ENCODE assay signal across 32 cellular contexts in genomic region chr11:78766997-78767396, GRCh38.
"Had no signal": no experiment of that assay in that cellular context is flagged by ENCODE, and none has a peak within 500 bp of the region (broad histone marks: within the 10 kb centered on the region; RNA-seq: fewer than 3 reads in every experiment).

No MANE protein-coding gene starts in this region.

- ATAC-seq: activated CD4-positive, CD25-positive, alpha-beta regulatory T cell treated with anti-CD3 and anti-CD28 coated beads, Interleukin-2, amount 50 U/mL, for 24 hours; activated CD8-positive, alpha-beta T cell treated with anti-CD3 and anti-CD28 coated beads for 36 hours; activated T-cell treated with anti-CD3 and anti-CD28 coated beads, Interleukin-2, amount 50 U/mL, for 4 hours; activated T-helper 17 cell treated with anti-CD3 and anti-CD28 coated beads, Interleukin-2, amount 50 U/mL, for 72 hours; gastroesophageal sphincter; T-helper 17 cell had no signal

- H3K27ac ChIP-seq: brain microvascular endothelial cell, epithelial cell of prostate, esophagus squamous epithelium, gastroesophageal sphincter, WERI-Rb-1 had no signal

- H3K36me3 ChIP-seq: brain microvascular endothelial cell, gastroesophageal sphincter, WERI-Rb-1 had no signal

- FAIRE-seq: astrocyte, colon, endometrium, endothelial cell of umbilical vein had no signal

- H3K9me3 ChIP-seq: esophagus squamous epithelium, gastroesophageal sphincter had no signal

- H3K4me3 ChIP-seq: esophagus squamous epithelium, gastroesophageal sphincter had no signal

- H3K4me1 ChIP-seq: esophagus squamous epithelium, gastroesophageal sphincter had no signal

- H3K27me3 ChIP-seq: brain microvascular endothelial cell, esophagus squamous epithelium, gastroesophageal sphincter had no signal

- DNase-seq: activated B cell treated with CpG ODN at 0.5 μM for 24 hours; activated CD4-positive, alpha-beta T cell treated with anti-CD3 and anti-CD28 coated beads for 48 hours; activated CD4-positive, alpha-beta T cell treated with anti-CD3 and anti-CD28 coated beads, Interleukin-2, amount 50 U/mL, for 1 hour; activated CD4-positive, alpha-beta T cell treated with anti-CD3 and anti-CD28 coated beads, Interleukin-2, amount 50 U/mL, for 48 hours; activated CD8-positive, alpha-beta memory T cell treated with anti-CD3 and anti-CD28 coated beads for 24 hours; activated CD8-positive, alpha-beta T cell treated with anti-CD3 and anti-CD28 coated beads for 36 hours; activated effector memory CD4-positive, alpha-beta T cell treated with Interleukin-2 at 50 U/mL for 16 hours; activated gamma-delta T cell treated with Interleukin-2 at 50 U/mL for 16 hours; activated naive CD4-positive, alpha-beta T cell treated with anti-CD3 and anti-CD28 coated beads, Interleukin-2, amount 50 U/mL, for 16 hours; activated naive CD4-positive, alpha-beta T cell treated with Interleukin-2 at 50 U/mL for 16 hours; activated T-cell treated with anti-CD3 and anti-CD28 coated beads, Interleukin-2, amount 50 U/mL, for 4 hours; amniotic stem cell; anterior cingulate cortex; brain microvascular endothelial cell; caudate nucleus; cortex of kidney; dermis blood vessel endothelial cell; effector CD4-positive, alpha-beta T cell; esophagus squamous epithelium; foreskin melanocyte; T-helper 1 cell; T-helper 17 cell; T1000; WERI-Rb-1 had no signal
